Comparison of ENCODE assay signal across 18 cellular contexts in the genomic region with DNA sequence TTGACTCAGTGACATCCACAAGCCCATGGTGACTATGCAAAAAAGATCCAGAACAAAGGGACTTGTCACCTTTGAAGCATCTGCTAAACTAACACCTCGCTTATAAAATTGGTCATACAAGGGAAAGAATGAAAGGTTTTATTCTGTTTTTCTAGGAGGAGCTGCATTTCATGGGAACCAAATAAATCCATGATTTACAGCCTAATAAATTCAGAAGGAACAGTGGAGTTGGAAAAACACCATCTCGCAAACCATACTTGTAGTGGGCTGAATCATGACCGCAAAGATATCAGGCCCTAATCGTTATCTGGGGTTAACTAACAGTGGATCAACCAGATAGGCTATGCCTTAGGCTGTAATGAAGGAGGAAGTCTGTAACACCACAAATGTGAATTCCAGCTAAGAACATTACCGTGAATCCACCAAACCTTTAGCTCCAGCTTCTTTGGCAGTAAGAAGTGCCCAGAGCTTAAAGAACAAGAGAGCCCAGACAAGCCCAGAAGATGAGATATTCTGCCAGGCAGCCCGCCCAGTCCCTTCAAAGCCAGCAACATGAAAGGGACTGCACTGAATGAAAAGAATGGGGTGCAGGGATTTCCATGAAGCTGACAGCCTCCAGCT. TPM values are rescaled to one million over a fixed set of nuclear protein-coding genes. Genes with fewer than 3 reads are reported as not detected.
DNase-seq lines count a peak whose midpoint lies in the region; ATAC-seq, FAIRE-seq and TF ChIP-seq lines count a peak whose summit lies in the region.
"Had no signal": no experiment of that assay in that cellular context is flagged by ENCODE, and none has a peak within 500 bp of the region (broad histone marks: within the 10 kb centered on the region; RNA-seq: fewer than 3 reads in every experiment).

No MANE protein-coding gene starts in this region.

- intact Hi-C loops in GM12878 (cut with micrococcal nuclease; ENCODE audit: unreplicated experiment): loop anchor here (10.0 kb wide), 1 partner anchor 234 kb away; no protein-coding TSS in a partner anchor
- intact Hi-C loops in heart left ventricle (cut with DNase I): no loop called here

- DNase-seq in GF-D8 (lab: John Stamatoyannopoulos, UW) (peak; percentile 21), GM12878 (ENCODE audit: low read depth, low spot score) (no peak), small intestine (peak; percentile 64), heart left ventricle (no peak)
- no peak for DNase-seq in stimulated activated CD4-positive, alpha-beta T cell treated with anti-CD3 and anti-CD28 coated beads, Interleukin-4, amount 100 ng/mL, for 1 hour
- DNase-seq: activated CD4-positive, CD25-positive, alpha-beta regulatory T cell treated with anti-CD3 and anti-CD28 coated beads, Interleukin-2, amount 50 U/mL, for 72 hours; activated naive CD8-positive, alpha-beta T cell treated with anti-CD3 and anti-CD28 coated beads for 36 hours; caudate nucleus; EL; foreskin melanocyte; NCI-H187 treated with DMSO at 0.1 percent for 48 hours; NCI-H510A treated with DMSO at 0.1 percent for 48 hours had no signal

- H2AFZ ChIP-seq in Loucy (ENCODE audit: low read length): no peak overlapping the region
- no peak overlapping the region for H2AFZ ChIP-seq in GM12878 (ENCODE audit: control insufficient read depth, low read depth, low read length)

- H3F3A ChIP-seq in Loucy (ENCODE audit: low read depth): peaks cover 12% of the 10 kb centered on the region; the same call in 1 of the 2 replicates

- no peak for TF ChIP-seq RAD21 in GM12878 (IDR thresholded peaks at IDR 0.05; ENCODE audit: insufficient read depth, low read depth, low read length)

- SMC1A ChIA-PET in GM12878 (lab: Charles Lee; ENCODE audit: uncharacterized antibody, unreplicated experiment): interaction anchor here (0.6 to 12.0 kb wide), 15 partner anchors 9 to 183 kb away, joined by 3 to 268 read pairs (median 6); a partner anchor contains a TSS

- no peaks in the 10 kb centered on the region for H3K79me2 ChIP-seq in Loucy (ENCODE audit: insufficient read depth, low read length)
- H3K79me2 ChIP-seq in GM12878 (ENCODE audit: control insufficient read depth, insufficient read depth, low read length): no peaks in the 10 kb centered on the region

- H3K4me1 ChIP-seq in Loucy (ENCODE audit: insufficient read depth, low read length, poor library complexity, severe bottlenecking) (peaks cover 77% of the 10 kb centered on the region), GM12878 (ENCODE audit: control insufficient read depth, insufficient read depth, low read length) (peaks cover 52% of the 10 kb centered on the region), small intestine (ENCODE audit: control insufficient read depth in 2 of 2, insufficient read depth in 1 of 2, low read depth in 1 of 2, low read length in 1 of 2) (peaks cover 20 to 24% of the 10 kb centered on the region in 2 donors), heart left ventricle (peaks cover 0 to 27% (median 0%) of the 10 kb centered on the region in 12 donors)

- no peaks in the 10 kb centered on the region for H3K9me3 ChIP-seq in Loucy (ENCODE audit: insufficient read depth, low read depth, low read length)
- no peaks in the 10 kb centered on the region for H3K9me3 ChIP-seq in GM12878 (replicated peaks; ENCODE audit: control insufficient read depth, insufficient read depth, low read length)
- H3K9me3 ChIP-seq in small intestine (ENCODE audit: control insufficient read depth, low read depth): no peaks in the 10 kb centered on the region
- no peaks in the 10 kb centered on the region for H3K9me3 ChIP-seq in heart left ventricle
- H3K9me3 ChIP-seq: neutrophil had no signal

- no peak for TF ChIP-seq EP300 in GM12878 (IDR thresholded peaks at IDR 0.05; ENCODE audit: borderline replicate concordance in 1 of 2, control insufficient read depth in 1 of 2, low read depth in 2 of 2, low read length in 2 of 2)

- 87% methylated on average over 6 of the region's 6 CpGs for WGBS in GM12878 (ENCODE audit: insufficient coverage, insufficient replicate concordance, low lambda C conversion rate, missing lambda C conversion rate)
- 16 to 60% (median 45%) methylated on average over 6 of the region's 6 CpGs for WGBS in small intestine, 3 donors
- WGBS in heart left ventricle, 4 donors: 79 to 86% (median 84%) methylated on average over 6 of the region's 6 CpGs

- H3K27ac ChIP-seq in GM12878 (ENCODE audit: control insufficient read depth, insufficient read depth) (peak overlapping the region; percentile 23; the same call in 1 of the 2 replicates), small intestine (ENCODE audit: low read depth in 1 of 2, low read length in 1 of 2) (peak overlapping the region; percentile 88 to 93), heart left ventricle (no peak overlapping the region)
- H3K27ac ChIP-seq: HL-60, neutrophil had no signal

- FAIRE-seq in GM12878 (lab: Jason Lieb, UNC): no peak
- FAIRE-seq in small intestine (lab: Jason Lieb, UNC): no peak
- FAIRE-seq: endometrium had no signal

- no peak overlapping the region for H3K4me2 ChIP-seq in Loucy (ENCODE audit: low read depth, low read length, poor library complexity, severe bottlenecking)
- H3K4me2 ChIP-seq in GM12878 (ENCODE audit: control insufficient read depth, insufficient read depth): peak overlapping the region; percentile 17

- H3K9me2 ChIP-seq in Loucy (replicated peaks; ENCODE audit: low read depth, low read length): no peaks in the 10 kb centered on the region

- no peak for TF ChIP-seq CTCF in Loucy (conservative IDR thresholded peaks at IDR 0.05; ENCODE audit: low read length)
- no peak for TF ChIP-seq CTCF in GM12878 (IDR thresholded peaks at IDR 0.05 in 2 of 3, conservative IDR thresholded peaks at IDR 0.05 in 1 of 3; ENCODE audit: control insufficient read depth in 2 of 3, extremely low read depth in 1 of 3, insufficient read depth in 1 of 3, low read depth in 3 of 3, low read length in 3 of 3)
- TF ChIP-seq CTCF in heart left ventricle (IDR thresholded peaks at IDR 0.05): no peak

- H3K4me3 ChIP-seq in Loucy (ENCODE audit: low read length, poor library complexity, severe bottlenecking) (no peak overlapping the region), GM12878 (no peak overlapping the region), small intestine (ENCODE audit: low read depth in 1 of 2, low read length in 2 of 2) (no peak overlapping the region), heart left ventricle (no peak overlapping the region)

- BruUV-seq in GM12878 (replicated peaks; lab: Mats Ljungman, UMichigan): no TSS peak

- in situ Hi-C loops in GM12878 (cut with MboI): no loop called here

- H3K9ac ChIP-seq in Loucy (ENCODE audit: low read depth, low read length, poor library complexity, severe bottlenecking): peak overlapping the region; percentile 83
- no peak overlapping the region for H3K9ac ChIP-seq in GM12878 (ENCODE audit: control insufficient read depth, insufficient read depth, low read length)

- CTCF ChIA-PET in GM12878 (lab: Yijun Ruan, JAX): interaction anchor here (0.8 to 7.8 kb wide), 8 partner anchors 10 to 157 kb away, joined by 3 to 168 read pairs (median 10); no protein-coding TSS in a partner anchor

- H3K36me3 ChIP-seq in Loucy (ENCODE audit: insufficient read depth, low read length) (no peaks in the 10 kb centered on the region), GM12878 (ENCODE audit: control insufficient read depth in 2 of 2, insufficient read depth in 2 of 2, low read length in 1 of 2) (no peaks in the 10 kb centered on the region), small intestine (ENCODE audit: control insufficient read depth in 2 of 2, insufficient read depth in 2 of 2, low read length in 2 of 2) (no peaks in the 10 kb centered on the region), heart left ventricle (no peaks in the 10 kb centered on the region)
- H3K36me3 ChIP-seq: neutrophil had no signal

- H3K27me3 ChIP-seq in Loucy (ENCODE audit: insufficient read depth, low read length, poor library complexity, severe bottlenecking): no peaks in the 10 kb centered on the region
- H3K27me3 ChIP-seq in GM12878 (replicated peaks in 1 of 2; ENCODE audit: control insufficient read depth in 2 of 2, insufficient read depth in 2 of 2, low read length in 1 of 2): no peaks in the 10 kb centered on the region
- no peaks in the 10 kb centered on the region for H3K27me3 ChIP-seq in small intestine (ENCODE audit: control insufficient read depth in 2 of 2, insufficient read depth in 2 of 2, low read length in 2 of 2)
- H3K27me3 ChIP-seq in heart left ventricle: no peaks in the 10 kb centered on the region
- H3K27me3 ChIP-seq: neutrophil had no signal

- H4K20me1 ChIP-seq in Loucy (ENCODE audit: insufficient read depth, low read length, poor library complexity, severe bottlenecking): no peaks in the 10 kb centered on the region
- H4K20me1 ChIP-seq in GM12878 (ENCODE audit: control insufficient read depth, insufficient read depth): no peaks in the 10 kb centered on the region

- ATAC-seq in GM12878 (no peak), heart left ventricle (no peak), GM18909 (IDR thresholded peaks at IDR 0.05; ENCODE audit: poor library complexity, unreplicated experiment) (no peak)

- RAD21 ChIA-PET in GM12878 (lab: Charles Lee; ENCODE audit: unreplicated experiment): interaction anchor here (0.8 to 7.2 kb wide), 12 partner anchors 9 to 235 kb away, joined by 3 to 146 read pairs (median 6); a partner anchor contains a TSS

- TF ChIP-seq POLR2A in GM12878 (IDR thresholded peaks at IDR 0.05; ENCODE audit: low read depth, low read length) (no peak), heart left ventricle (IDR thresholded peaks at IDR 0.05) (no peak)

- POLR2A ChIA-PET in GM12878 (lab: Charles Lee): interaction anchor here (0.6 to 3.9 kb wide), 7 partner anchors 9 to 66 kb away, joined by 4 to 36 read pairs (median 7); a partner anchor contains a TSS

RNA-seq across cellular contexts. Expression of a gene that starts 27.4 kb away (rescaled TPM):
- 0.56 and 0.78 TPM in 2 replicates for total RNA-seq in GM12878 (2013; cell fraction: nucleolus; rRNA removed)
- 0.11 and 0.33 TPM in 2 replicates for total RNA-seq in GM12878 (2014; rRNA removed)
- 0.27 and 0.37 TPM in 2 replicates for total RNA-seq in GM12878 (2014; rRNA removed; fragmentation: Illumina TruSeq; extraction: Trizol)
- 0.27 and 0.28 TPM in 2 replicates for total RNA-seq in GM12878 (2021)
- polyA plus RNA-seq in GM12878 (2011; ENCODE audit: low read depth): 0.94 TPM
- polyA plus RNA-seq in GM12878 (2011; rRNA removed): 0.38 and 0.59 TPM in 2 replicates
- 0.10 and 0.21 TPM in 2 replicates for polyA plus RNA-seq in GM12878 (2011; cell fraction: cytosol; rRNA removed)
- polyA plus RNA-seq in GM12878 (2011; cell fraction: nucleus; rRNA removed): 0.16 and 0.22 TPM in 2 replicates
- 0.79 and 1.1 TPM in 2 replicates for polyA plus RNA-seq in GM12878 (2012)
- polyA plus RNA-seq in GM12878 (2014; fragmentation: Illumina TruSeq; extraction: Trizol): 0.37 and 0.67 TPM in 2 replicates
- under 1 TPM; 0.37 to 0.38 TPM for polyA plus RNA-seq in GM12878 (2014; fragmentation: Nextera tagmentation; extraction: Ambion mirVana)
- 0.19 and 0.81 TPM in 2 replicates for polyA plus RNA-seq in GM12878 (2014; rRNA removed)
- polyA plus RNA-seq in GM12878 (2016; fragmentation: Nextera tagmentation; extraction: Ambion mirVana): 1 to 10 TPM; 1.2 to 1.4 TPM
- polyA minus RNA-seq in GM12878 (2011; rRNA and poly(A)+ RNA removed): 0.88 TPM in 1 of 2 replicates, not detected in the other
- not detected in 2 replicates for polyA minus RNA-seq in GM12878 (2011; cell fraction: cytosol; rRNA and poly(A)+ RNA removed)
- not detected in 2 replicates for polyA minus RNA-seq in GM12878 (2011; cell fraction: nucleus; rRNA and poly(A)+ RNA removed)
- 10 to 100 TPM in 2 of 3 donors, 1 to 10 TPM in 1; 3.8 to 14.1 (median 11.2) TPM for polyA plus RNA-seq in small intestine
- total RNA-seq in heart left ventricle: under 1 TPM in 1 of 9 donors, not detected in 8; 0.18 TPM
- under 1 TPM in 1 of 2 donors, not detected in 1; 0.11 TPM for polyA plus RNA-seq in heart left ventricle
- total RNA-seq: LHCN-M2 had no signal

RNA-seq across cellular contexts. Expression of a gene that starts 45.0 kb away (rescaled TPM):
- total RNA-seq in GM12878 (2013; cell fraction: nucleolus; rRNA removed): 129 and 143 TPM in 2 replicates
- total RNA-seq in GM12878 (2014; rRNA removed) (33.0 and 35.5 TPM in 2 replicates), GM12878 (2014; rRNA removed; fragmentation: Illumina TruSeq; extraction: Trizol) (19.2 and 19.7 TPM in 2 replicates), GM12878 (2021) (30.7 and 34.8 TPM in 2 replicates), heart left ventricle (10 to 100 TPM in 1 of 9 donors, 1 to 10 TPM in 8; 3.1 to 13.0 (median 5.7) TPM)
- polyA plus RNA-seq in GM12878 (2011; ENCODE audit: low read depth): 6.2 TPM
- polyA plus RNA-seq in GM12878 (2011; rRNA removed) (17.7 and 23.3 TPM in 2 replicates), GM12878 (2014; fragmentation: Illumina TruSeq; extraction: Trizol) (12.0 and 18.4 TPM in 2 replicates), GM12878 (2014; fragmentation: Nextera tagmentation; extraction: Ambion mirVana) (1 to 10 TPM; 1.1 to 2.4 TPM), GM12878 (2014; rRNA removed) (25.4 and 26.5 TPM in 2 replicates), GM12878 (2016; fragmentation: Nextera tagmentation; extraction: Ambion mirVana) (10 to 100 TPM; 28.0 to 32.0 TPM), small intestine (10 to 100 TPM; 33.2 to 80.7 (median 42.0) TPM), heart left ventricle (1 to 10 TPM; 2.2 TPM)
- 20.2 and 24.6 TPM in 2 replicates for polyA plus RNA-seq in GM12878 (2011; cell fraction: cytosol; rRNA removed)
- 75.0 and 82.4 TPM in 2 replicates for polyA plus RNA-seq in GM12878 (2011; cell fraction: nucleus; rRNA removed)
- 17.7 and 18.5 TPM in 2 replicates for polyA plus RNA-seq in GM12878 (2012)
- polyA minus RNA-seq in GM12878 (2011; rRNA and poly(A)+ RNA removed): 22.6 and 32.2 TPM in 2 replicates
- 8.6 and 12.4 TPM in 2 replicates for polyA minus RNA-seq in GM12878 (2011; cell fraction: cytosol; rRNA and poly(A)+ RNA removed)
- polyA minus RNA-seq in GM12878 (2011; cell fraction: nucleus; rRNA and poly(A)+ RNA removed): 43.9 and 56.5 TPM in 2 replicates
- total RNA-seq: LHCN-M2 had no signal

Comparison
In these comparisons a context has a peak if more than half of its experiments do, and no peak if none do; other contexts are left out.
1. DNase-seq: peak in GF-D8 (single experiment) and small intestine (single experiment); none in GM12878 (single experiment), heart left ventricle (0 of 5) and stimulated activated CD4-positive, alpha-beta T cell treated with anti-CD3 and anti-CD28 coated beads, Interleukin-4, amount 100 ng/mL, for 1 hour (single experiment).
2. H3K27ac ChIP-seq: peak in GM12878 (single experiment) and small intestine (2 of 2); none in heart left ventricle (0 of 12).